In the genomic region with DNA sequence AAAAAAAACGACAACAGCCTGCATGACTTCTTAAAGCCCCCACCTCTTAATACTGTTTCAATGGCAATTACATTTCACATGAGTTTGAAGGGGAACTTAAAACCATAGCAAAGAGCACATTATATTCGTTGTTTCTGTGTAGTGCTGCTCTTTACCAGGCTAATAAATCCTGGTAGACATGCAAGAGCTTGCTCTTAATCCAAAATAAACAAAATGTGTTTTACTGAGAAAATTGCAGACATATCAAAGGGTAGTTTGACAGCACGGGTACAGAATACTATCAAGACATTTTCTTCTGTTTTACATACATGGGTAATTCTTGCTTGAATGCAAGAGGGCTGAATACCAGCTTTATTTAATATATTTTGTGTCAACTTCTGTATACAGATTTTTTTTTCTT, we compare ENCODE assay signal across 3 cellular contexts. TPM values are rescaled to one million over a fixed set of nuclear protein-coding genes. Genes with fewer than 3 reads are reported as not detected.
"Had no signal": no experiment of that assay in that cellular context is flagged by ENCODE, and none has a peak within 500 bp of the region (broad histone marks: within the 10 kb centered on the region; RNA-seq: fewer than 3 reads in every experiment).

No MANE protein-coding gene starts in this region.

RNA-seq across cellular contexts. Expression of gene CHRFAM7A, which starts 45.0 kb away (rescaled TPM):
- total RNA-seq: PC-9, RPMI7951, SJSA1 had no signal
